ENCODE assay signal across 8 cellular contexts in genomic region chr9:34636791-34637355, GRCh38. TPM values are rescaled to one million over a fixed set of nuclear protein-coding genes. Genes with fewer than 3 reads are reported as not detected.
A peak's percentile ranks its signal among the peaks of the same experiment; 100 is the strongest.
DNase-seq lines count a peak whose midpoint lies in the region; ATAC-seq and TF ChIP-seq lines count a peak whose summit lies in the region.

No MANE protein-coding gene starts in this region.

- ATAC-seq in lung (ENCODE audit: insufficient read depth, low FRiP score): no peak
- ATAC-seq in GM21360 (IDR thresholded peaks at IDR 0.05; ENCODE audit: unreplicated experiment): no peak
- ATAC-seq in GM19324 (IDR thresholded peaks at IDR 0.05; ENCODE audit: low FRiP score, unreplicated experiment): no peak

- H3K36me3 ChIP-seq in brain microvascular endothelial cell (replicated peaks): peaks cover 4% of the 10 kb centered on the region
- peaks cover 0 to 4% of the 10 kb centered on the region in 2 donors for H3K36me3 ChIP-seq in lung (ENCODE audit: control insufficient read depth in 2 of 2, insufficient read depth in 2 of 2, low read length in 2 of 2)

- H3K27ac Mint-ChIP-seq in type B pancreatic cell: peak overlapping the region; percentile 37

- in situ Hi-C loops in brain microvascular endothelial cell (cut with HindIII; ENCODE audit: low pct_ligation_motif_present, low sequenced_read_pairs): no loop called here

- H3K36me3 Mint-ChIP-seq in type B pancreatic cell: no peaks in the 10 kb centered on the region

- H3K4me1 Mint-ChIP-seq in type B pancreatic cell (ENCODE audit: unreplicated experiment): peaks cover 22% of the 10 kb centered on the region

- DNase-seq in NCI-H2081 (lab: John Stamatoyannopoulos, UW) (peak; percentile 5 to 32), NCI-H2081 treated with DMSO at 0.1 percent for 48 hours (lab: John Stamatoyannopoulos, UW) (no peak), LNCaP clone FGC (ENCODE audit: low read depth) (no peak), brain microvascular endothelial cell (no peak), lung (ENCODE audit: low spot score) (no peak), type B pancreatic cell (ENCODE audit: extremely low spot score, unreplicated experiment) (no peak)

- peak overlapping the region; percentile 4 for H3K27ac ChIP-seq in brain microvascular endothelial cell
- H3K27ac ChIP-seq in lung (ENCODE audit: low read depth in 1 of 2, low read length in 1 of 2): peak overlapping the region; percentile 78 to 91

- H3K27me3 ChIP-seq in brain microvascular endothelial cell (replicated peaks) (no peaks in the 10 kb centered on the region), lung (ENCODE audit: control insufficient read depth, insufficient read depth) (no peaks in the 10 kb centered on the region)

- 8 to 17% methylated on average over 23 of the region's 23 CpGs for WGBS in lung, 2 donors

- H3K4me3 ChIP-seq in LNCaP clone FGC (ENCODE audit: low read depth, low read length) (peak overlapping the region; percentile 83), brain microvascular endothelial cell (ENCODE audit: low read depth, low read length) (peak overlapping the region; percentile 75), lung (peak overlapping the region; percentile 71)

- TF ChIP-seq CTCF in LNCaP clone FGC (IDR thresholded peaks at IDR 0.05; ENCODE audit: control insufficient read depth, extremely low read depth, insufficient read depth) (no peak), brain microvascular endothelial cell (IDR thresholded peaks at IDR 0.05; ENCODE audit: low read depth, low read length, missing control alignments) (no peak), lung (IDR thresholded peaks at IDR 0.05; ENCODE audit: control extremely low read depth, extremely low read depth) (no peak), type B pancreatic cell (conservative IDR thresholded peaks at IDR 0.05) (no peak)

- peaks cover 9% of the 10 kb centered on the region for H3K27me3 Mint-ChIP-seq in type B pancreatic cell

- no peaks in the 10 kb centered on the region for H3K9me3 Mint-ChIP-seq in type B pancreatic cell

- H3K4me1 ChIP-seq in lung (ENCODE audit: control insufficient read depth in 2 of 2, insufficient read depth in 2 of 2, low read length in 2 of 2): peaks cover 0 to 8% of the 10 kb centered on the region in 2 donors

- no peaks in the 10 kb centered on the region for H3K9me3 ChIP-seq in lung (ENCODE audit: control insufficient read depth in 2 of 2, insufficient read depth in 1 of 2, low read length in 1 of 2)

- H3K4me3 Mint-ChIP-seq in type B pancreatic cell: peak overlapping the region; percentile 91

RNA-seq across cellular contexts. Expression of gene SIGMAR1, which starts 0.7 kb away (rescaled TPM):
- total RNA-seq in lung (10 to 100 TPM; 26.0 to 64.1 TPM), type B pancreatic cell (ENCODE audit: low replicate concordance) (59.0 and 79.7 TPM in 2 replicates)
- 10 to 100 TPM; 62.5 to 72.0 TPM for polyA plus RNA-seq in lung

RNA-seq across cellular contexts. Expression of gene ARID3C, which starts 8.0 kb away (rescaled TPM):
- not detected for total RNA-seq in lung
- not detected for polyA plus RNA-seq in lung
- total RNA-seq in type B pancreatic cell (ENCODE audit: low replicate concordance): 0.26 TPM in 1 of 2 replicates, not detected in the other

RNA-seq across cellular contexts. Expression of gene GALT, which starts 9.6 kb away (rescaled TPM):
- total RNA-seq in lung (10 to 100 TPM; 44.1 to 53.0 TPM), type B pancreatic cell (ENCODE audit: low replicate concordance) (48.8 and 70.5 TPM in 2 replicates)
- 10 to 100 TPM; 23.9 to 38.7 TPM for polyA plus RNA-seq in lung

RNA-seq across cellular contexts. Expression of gene IL11RA, which starts 15.1 kb away (rescaled TPM):
- total RNA-seq in lung (10 to 100 TPM; 14.5 to 30.5 TPM), type B pancreatic cell (ENCODE audit: low replicate concordance) (10.8 and 53.8 TPM in 2 replicates)
- 10 to 100 TPM in 1 of 2 donors, 1 to 10 TPM in 1; 5.5 to 10.7 TPM for polyA plus RNA-seq in lung

RNA-seq across cellular contexts. Expression of gene DCTN3, which starts 16.6 kb away (rescaled TPM):
- total RNA-seq in lung: 10 to 100 TPM; 39.8 to 86.3 TPM
- polyA plus RNA-seq in lung: 10 to 100 TPM; 66.0 to 74.6 TPM
- total RNA-seq in type B pancreatic cell (ENCODE audit: low replicate concordance): 81.6 and 93.4 TPM in 2 replicates

Comparison
In these comparisons a context has a peak if more than half of its experiments do, and no peak if none do; other contexts are left out.
1. DNase-seq: peak in NCI-H2081 (2 of 2); none in NCI-H2081 treated with DMSO at 0.1 percent for 48 hours (single experiment), LNCaP clone FGC (single experiment), brain microvascular endothelial cell (single experiment), lung (single experiment) and type B pancreatic cell (single experiment).
2. Peak in every context shown above with its lines, with median percentiles within 50 percentile points of each other: H3K4me3 ChIP-seq.